Comparison of ENCODE assay signal across 1 cellular context in genomic region chr16:47503936-47504335, GRCh38.
TF ChIP-seq lines count a peak whose summit lies in the region.

No MANE protein-coding gene starts in this region.

TF ChIP-seq in HepG2, 621 proteins besides CTCF, POLR2A, EP300 and RAD21:
- TF ChIP-seq CREB1 (IDR thresholded peaks at IDR 0.05) (peak; percentile 45; the same call in 1 of the 2 replicates), CREB1 (CRISPR knock-in tag; IDR thresholded peaks at IDR 0.05) (no peak), ZNF263 (CRISPR knock-in tag; IDR thresholded peaks at IDR 0.05) (0 out of 2 replicates have a peak, but pooled peaks have one; percentile 25), ZNF292 (CRISPR knock-in tag; IDR thresholded peaks at IDR 0.05; ENCODE audit: borderline replicate concordance, low read depth) (no peak)
